Comparison of ENCODE assay signal across 9 cellular contexts in the genomic region with DNA sequence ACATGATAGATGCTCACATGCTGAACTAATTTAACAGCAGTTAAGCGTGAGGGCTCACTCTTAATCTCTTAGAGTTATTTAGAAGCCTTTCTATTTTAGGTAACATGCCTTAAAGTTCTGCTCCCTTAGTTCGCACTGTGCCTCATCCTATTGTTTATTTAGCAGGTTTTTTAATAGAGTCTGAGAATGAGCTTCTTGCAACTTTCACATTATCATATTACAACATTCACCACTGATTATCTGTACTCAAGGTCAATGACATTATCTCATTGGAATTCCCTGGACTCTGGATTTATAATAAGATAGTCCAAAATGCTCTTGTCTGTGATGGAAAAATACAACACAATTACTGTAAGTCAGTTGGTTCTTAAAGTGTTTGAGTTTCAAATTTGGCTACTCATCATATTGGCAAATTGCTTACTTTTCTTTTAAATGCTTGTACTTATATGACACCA.
A peak's percentile ranks its signal among the peaks of the same experiment; 100 is the strongest.
DNase-seq lines count a peak whose midpoint lies in the region; ATAC-seq and TF ChIP-seq lines count a peak whose summit lies in the region.
"Had no signal": no experiment of that assay in that cellular context is flagged by ENCODE, and none has a peak within 500 bp of the region (broad histone marks: within the 10 kb centered on the region; RNA-seq: fewer than 3 reads in every experiment).

No MANE protein-coding gene starts in this region.

- H3K4me1 ChIP-seq in H9 (ENCODE audit: insufficient read depth, low read length), result no peaks in the 10 kb centered on the region

- H3K36me3 Mint-ChIP-seq in H9 (ENCODE audit: insufficient read depth in 1 of 3, low read depth in 3 of 3), result peaks cover 0 to 2% (median 0%) of the 10 kb centered on the region in 3 experiments; a peak in 3 of 7 replicates

- H3K23me2 ChIP-seq in H9 (ENCODE audit: insufficient read length, low read depth, low read length, poor library complexity, severe bottlenecking), result no peaks in the 10 kb centered on the region

- no peak overlapping the region for H3K27ac ChIP-seq in H9 (ENCODE audit: insufficient read length, low read depth, low read length)

- TF ChIP-seq CTCF in H9 (conservative IDR thresholded peaks at IDR 0.05), result no peak

- H3K27ac Mint-ChIP-seq in H9, result no peak overlapping the region

- H2BK12ac ChIP-seq in H9 (ENCODE audit: insufficient read length, low read depth, low read length), result no peak overlapping the region

- H3K4me3 Mint-ChIP-seq in H9, result no peak overlapping the region

- H3K9ac ChIP-seq in H9 (ENCODE audit: extremely low read depth, insufficient read length, low read length), result no peak overlapping the region

- no peak overlapping the region for H2BK120ac ChIP-seq in H9 (ENCODE audit: low read depth, low read length, poor library complexity, severe bottlenecking)

- no peak overlapping the region for H3K4me2 ChIP-seq in H9 (ENCODE audit: insufficient read depth, insufficient read length, low read length)

- H2BK15ac ChIP-seq in H9 (ENCODE audit: low read depth, low read length), result no peak overlapping the region

- H3K23ac ChIP-seq in H9 (ENCODE audit: insufficient read length, low read depth, low read length), result no peak overlapping the region

- no peak overlapping the region for H2AFZ ChIP-seq in H9 (ENCODE audit: low read length)

- no peak overlapping the region for H4K5ac ChIP-seq in H9 (ENCODE audit: insufficient read length, low read depth, low read length)

- no peak overlapping the region for H4K91ac ChIP-seq in H9 (ENCODE audit: insufficient read length, low read depth, low read length)

- no peaks in the 10 kb centered on the region for H3K9me3 Mint-ChIP-seq in H9

- no peak overlapping the region for H2BK5ac ChIP-seq in H9 (ENCODE audit: insufficient read length, low read length)

- WGBS in H9 (ENCODE audit: extremely low coverage, insufficient read length, low lambda C conversion rate), result no CpG with 5 or more reads among the region's 2 CpGs

- H4K8ac ChIP-seq in H9 (replicated peaks; ENCODE audit: insufficient read length, low read depth, low read length), result no peak overlapping the region

- no peaks in the 10 kb centered on the region for H3K27me3 Mint-ChIP-seq in H9 (ENCODE audit: low read depth)

- H3K56ac ChIP-seq in H9 (ENCODE audit: insufficient read length, low read depth, low read length), result no peak overlapping the region

- no peak overlapping the region for H3K18ac ChIP-seq in H9 (ENCODE audit: insufficient read length, low read depth, low read length)

- H3K27me3 ChIP-seq in H9 (ENCODE audit: insufficient read depth, low read length), result peaks cover 2% of the 10 kb centered on the region; the same call in 1 of the 2 replicates

- H3K4me1 Mint-ChIP-seq in H9, result peaks cover 5 to 15% of the 10 kb centered on the region in 2 experiments

- ATAC-seq in HG02884 (IDR thresholded peaks at IDR 0.05; ENCODE audit: unreplicated experiment), result no peak
- no peak for ATAC-seq in GM21717 (IDR thresholded peaks at IDR 0.05; ENCODE audit: unreplicated experiment)
- no peak for ATAC-seq in HG03135 (IDR thresholded peaks at IDR 0.05; ENCODE audit: unreplicated experiment)

- no peaks in the 10 kb centered on the region for H3K9me3 ChIP-seq in H9 (ENCODE audit: control insufficient read depth, low read depth, low read length)

- no peak overlapping the region for H3T11ph ChIP-seq in H9 (ENCODE audit: low read length)

- H3K14ac ChIP-seq in H9 (ENCODE audit: insufficient read depth, low read length), result no peak overlapping the region

- no peaks in the 10 kb centered on the region for H4K20me1 ChIP-seq in H9 (ENCODE audit: control insufficient read depth, insufficient read depth, insufficient read length)

- DNase-seq in A172 (ENCODE audit: low spot score) (peak; percentile 94), LHCN-M2 (ENCODE audit: low read depth) (peak; percentile 99), dedifferentiated amniotic fluid mesenchymal stem cell (ENCODE audit: extremely low spot score) (peak; percentile 77), lung microvascular endothelial cell (ENCODE audit: low read depth in 2 of 2) (peak; percentile 72 to 96), H9 (no peak)
- DNase-seq: glutamatergic neuron had no signal

- no peak overlapping the region for H2BK20ac ChIP-seq in H9 (ENCODE audit: low read depth, low read length, poor library complexity, severe bottlenecking)

- no peaks in the 10 kb centered on the region for H3K79me2 ChIP-seq in H9 (ENCODE audit: insufficient read depth, low read length)

- no peak overlapping the region for H2AK5ac ChIP-seq in H9 (ENCODE audit: insufficient read length, low read length)

- no peak overlapping the region for H3K4ac ChIP-seq in H9 (ENCODE audit: low read depth, low read length)

- H3K79me1 ChIP-seq in H9 (ENCODE audit: insufficient read depth, low read depth, low read length, poor library complexity, severe bottlenecking), result no peaks in the 10 kb centered on the region
